Comparison of ENCODE assay signal across 21 cellular contexts in the genomic region with DNA sequence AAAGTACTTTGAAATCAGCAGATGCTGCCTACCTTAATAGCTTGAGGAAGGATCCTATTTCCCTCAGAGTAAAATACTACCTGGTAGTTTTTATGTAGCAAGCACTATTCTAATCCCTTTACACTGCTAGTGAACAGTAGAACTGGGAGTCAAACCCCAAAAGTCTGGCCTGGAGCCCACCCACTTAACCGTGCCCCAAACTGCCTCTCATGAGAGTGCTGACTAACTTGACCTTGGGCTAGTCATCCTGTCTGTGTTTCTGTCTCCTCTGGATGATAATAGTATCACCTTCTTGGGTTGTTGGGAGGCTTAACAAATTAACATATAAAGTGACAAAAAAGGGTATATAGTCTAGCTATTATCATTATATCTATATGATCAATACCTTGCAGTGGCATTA.
DNase-seq lines count a peak whose midpoint lies in the region; ATAC-seq and TF ChIP-seq lines count a peak whose summit lies in the region.
"Had no signal": no experiment of that assay in that cellular context is flagged by ENCODE, and none has a peak within 500 bp of the region (broad histone marks: within the 10 kb centered on the region; RNA-seq: fewer than 3 reads in every experiment).

No MANE protein-coding gene starts in this region.

- no peak for TF ChIP-seq CTCF in fibroblast of mammary gland (conservative IDR thresholded peaks at IDR 0.05; ENCODE audit: control insufficient read depth, insufficient read depth, low read depth, low read length)
- no peak for TF ChIP-seq CTCF in psoas muscle (IDR thresholded peaks at IDR 0.05)

- H3K4me3 ChIP-seq in fibroblast of mammary gland (ENCODE audit: control insufficient read depth, low read depth, low read length): no peak overlapping the region
- no peak overlapping the region for H3K4me3 ChIP-seq in right cardiac atrium (ENCODE audit: low read length)
- H3K4me3 ChIP-seq in psoas muscle: no peak overlapping the region
- H3K4me3 ChIP-seq: BLaER1 treated with 17β-estradiol and CSF1 and Interleukin-3, amounts not matched to agents 10 nM and 100 nM; HAP-1 had no signal

- no peaks in the 10 kb centered on the region for H3K27me3 ChIP-seq in right cardiac atrium (ENCODE audit: control insufficient read depth, insufficient read depth)
- no peaks in the 10 kb centered on the region for H3K27me3 ChIP-seq in psoas muscle (ENCODE audit: insufficient read depth in 3 of 3, low read length in 2 of 3)
- H3K27me3 ChIP-seq: BE2C; BLaER1 treated with 17β-estradiol and CSF1 and Interleukin-3, amounts not matched to agents 10 nM and 100 nM had no signal

- DNase-seq in Right ventricle myocardium superior (no peak), cardiac septum (ENCODE audit: low spot score) (no peak), fibroblast of mammary gland (ENCODE audit: low read depth) (peak; percentile 23), right cardiac atrium (peak in 2 of 3 donors; percentile 15 to 31), psoas muscle (no peak), NCI-H2227 treated with DMSO at 0.1 percent for 48 hours (lab: John Stamatoyannopoulos, UW) (no peak), NCI-H2196 treated with DMSO at 0.1 percent for 48 hours (lab: John Stamatoyannopoulos, UW; ENCODE audit: unreplicated experiment) (no peak)
- no peak for DNase-seq in activated CD8-positive, alpha-beta memory T cell treated with anti-CD3 and anti-CD28 coated beads for 24 hours
- DNase-seq: AML-193; BE2C; Calu3; CD4-positive, alpha-beta T cell; COR-L47; DMS53; DMS79 treated with DMSO at 0.1 percent for 48 hours; GF-D8; GOT3; HFFc6 had no signal

- WGBS in right cardiac atrium: 33% methylated on average over 1 of the region's 1 CpG
- WGBS in psoas muscle, 3 donors: 9 to 28% (median 10%) methylated on average over 1 of the region's 1 CpG

- H3K36me3 ChIP-seq in psoas muscle (ENCODE audit: insufficient read depth in 1 of 2, low read depth in 1 of 2): no peaks in the 10 kb centered on the region
- H3K36me3 ChIP-seq: BE2C; BLaER1 treated with 17β-estradiol and CSF1 and Interleukin-3, amounts not matched to agents 10 nM and 100 nM; HAP-1 had no signal

- intact Hi-C loops in Right ventricle myocardium superior (cut with DNase I): no loop called here
- intact Hi-C loops in cardiac septum (cut with DNase I): no loop called here
- intact Hi-C loops in right cardiac atrium (cut with DNase I): no loop called here
- intact Hi-C loops in psoas muscle (cut with DNase I): no loop called here

- ATAC-seq in Right ventricle myocardium superior (ENCODE audit: poor library complexity) (peak; percentile 4), right cardiac atrium (peak in 1 of 2 donors; percentile 56), psoas muscle (peak; percentile 13 to 53 (median 42))

- H3K4me1 ChIP-seq in right cardiac atrium (ENCODE audit: control insufficient read depth, insufficient read depth, low read length) (peaks cover 9% of the 10 kb centered on the region), psoas muscle (peaks cover 11% of the 10 kb centered on the region)
- H3K4me1 ChIP-seq: BE2C, HAP-1 had no signal

- H3K9me3 ChIP-seq in right cardiac atrium (ENCODE audit: control insufficient read depth, low read length): no peaks in the 10 kb centered on the region
- peaks cover 4% of the 10 kb centered on the region for H3K9me3 ChIP-seq in psoas muscle
- H3K9me3 ChIP-seq: BE2C; BLaER1 treated with 17β-estradiol and CSF1 and Interleukin-3, amounts not matched to agents 10 nM and 100 nM; HAP-1 had no signal

- no peak overlapping the region for H3K27ac ChIP-seq in right cardiac atrium (ENCODE audit: low read length)
- no peak overlapping the region for H3K27ac ChIP-seq in psoas muscle
- H3K27ac ChIP-seq: 22Rv1; BLaER1 treated with 17β-estradiol and CSF1 and Interleukin-3, amounts not matched to agents 10 nM and 100 nM had no signal

Comparison
In these comparisons a context has a peak if more than half of its experiments do, and no peak if none do; other contexts are left out.
1. DNase-seq: peak in fibroblast of mammary gland (single experiment) and right cardiac atrium (2 of 3); none in Right ventricle myocardium superior (single experiment), cardiac septum (single experiment), psoas muscle (0 of 2), activated CD8-positive, alpha-beta memory T cell treated with anti-CD3 and anti-CD28 coated beads for 24 hours (single experiment), NCI-H2227 treated with DMSO at 0.1 percent for 48 hours (single experiment) and NCI-H2196 treated with DMSO at 0.1 percent for 48 hours (single experiment).